Comparison of ENCODE assay signal across 25 cellular contexts in the genomic region with DNA sequence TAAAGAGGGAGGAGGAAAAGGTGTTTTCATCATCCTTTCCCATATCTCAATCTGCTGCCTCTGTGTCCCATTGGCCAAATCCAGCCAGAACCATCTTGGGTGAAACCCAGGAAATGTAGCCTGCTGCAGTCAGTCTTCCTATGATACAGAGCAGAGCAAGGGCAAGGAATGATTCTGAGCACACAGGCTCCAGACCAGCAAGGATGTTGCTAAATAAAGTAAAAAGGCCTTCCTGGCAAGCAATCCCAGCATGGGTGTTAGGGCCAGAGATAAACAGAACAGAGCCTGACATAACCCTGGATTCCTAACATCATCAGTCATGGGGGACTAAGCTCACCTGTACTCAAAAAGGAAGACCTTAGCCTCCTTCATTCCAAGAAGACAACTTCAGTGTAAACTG.
DNase-seq lines count a peak whose midpoint lies in the region; ATAC-seq and TF ChIP-seq lines count a peak whose summit lies in the region.
"Had no signal": no experiment of that assay in that cellular context is flagged by ENCODE, and none has a peak within 500 bp of the region (broad histone marks: within the 10 kb centered on the region; RNA-seq: fewer than 3 reads in every experiment).

No MANE protein-coding gene starts in this region.

- TF ChIP-seq CTCF in choroid plexus epithelial cell (conservative IDR thresholded peaks at IDR 0.05; ENCODE audit: low read depth, low read length) (no peak), gastroesophageal sphincter (IDR thresholded peaks at IDR 0.05) (no peak), thoracic aorta (IDR thresholded peaks at IDR 0.05) (no peak), Caco-2 (IDR thresholded peaks at IDR 0.05; ENCODE audit: insufficient read depth in 1 of 2, low read depth in 1 of 2, low read length in 1 of 2, severe bottlenecking in 1 of 2, unreplicated experiment in 1 of 2) (no peak)

- TF ChIP-seq EP300 in gastroesophageal sphincter (IDR thresholded peaks at IDR 0.05): no peak

- H3K4me3 ChIP-seq in choroid plexus epithelial cell (ENCODE audit: low read depth, low read length): no peak overlapping the region
- no peak overlapping the region for H3K4me3 ChIP-seq in gastroesophageal sphincter
- H3K4me3 ChIP-seq in thoracic aorta: no peak overlapping the region
- no peak overlapping the region for H3K4me3 ChIP-seq in Caco-2 (ENCODE audit: low read depth, low read length)
- H3K4me3 ChIP-seq: GM23248, K562, MG63, SJCRH30 had no signal

- H3K36me3 Mint-ChIP-seq in Caco-2 (ENCODE audit: insufficient read depth, unreplicated experiment): no peaks in the 10 kb centered on the region
- H3K36me3 Mint-ChIP-seq: activated naive CD8-positive, alpha-beta T cell treated with anti-CD3 and anti-CD28 coated beads, Interleukin-2, amount 10 ng/mL, durations not matched to agents 7 days and 5 days; CD4-positive, CD25-positive, alpha-beta regulatory T cell; naive thymus-derived CD4-positive, alpha-beta T cell; stimulated activated naive B cell treated with anti-CD40 and anti-IgM and Interleukin-4, amounts not matched to agents 10 μg/mL and 1 μg/mL and 100 μg/mL, for 72 hours had no signal

- H3K4me1 Mint-ChIP-seq in Caco-2 (ENCODE audit: low read depth, unreplicated experiment): peaks cover 6% of the 10 kb centered on the region
- H3K4me1 Mint-ChIP-seq: activated naive CD8-positive, alpha-beta T cell treated with anti-CD3 and anti-CD28 coated beads, Interleukin-2, amount 10 ng/mL, durations not matched to agents 7 days and 5 days; CD4-positive, CD25-positive, alpha-beta regulatory T cell; stimulated activated naive B cell treated with anti-CD40 and anti-IgM and Interleukin-4, amounts not matched to agents 10 μg/mL and 1 μg/mL and 100 μg/mL, for 72 hours had no signal

- H3K9me3 Mint-ChIP-seq in Caco-2 (ENCODE audit: unreplicated experiment): no peaks in the 10 kb centered on the region
- H3K9me3 Mint-ChIP-seq: activated naive CD8-positive, alpha-beta T cell treated with anti-CD3 and anti-CD28 coated beads, Interleukin-2, amount 10 ng/mL, durations not matched to agents 7 days and 5 days; HFFc6; stimulated activated naive B cell treated with anti-CD40 and anti-IgM and Interleukin-4, amounts not matched to agents 10 μg/mL and 1 μg/mL and 100 μg/mL, for 72 hours had no signal

- H3K27ac ChIP-seq in gastroesophageal sphincter (peak overlapping the region; percentile 60 to 93 (median 70)), thoracic aorta (no peak overlapping the region)
- H3K27ac ChIP-seq: GM23248, SJCRH30 had no signal

- POLR2A ChIA-PET in Caco-2 (lab: Charles Lee): no interaction called here

- ATAC-seq in gastroesophageal sphincter (peak; percentile 94), thoracic aorta (ENCODE audit: insufficient number of reproducible peaks, low FRiP score, low read depth) (peak; percentile 65), GM19328 (IDR thresholded peaks at IDR 0.05; ENCODE audit: unreplicated experiment) (no peak), HG03565 (IDR thresholded peaks at IDR 0.05; ENCODE audit: unreplicated experiment) (no peak)
- ATAC-seq: activated CD8-positive, alpha-beta T cell treated with anti-CD3 and anti-CD28 coated beads for 36 hours; K562; naive thymus-derived CD4-positive, alpha-beta T cell; Panc1; stimulated activated naive B cell treated with anti-CD40 and anti-IgM and Interleukin-4, amounts not matched to agents 10 μg/mL and 1 μg/mL and 100 μg/mL, for 72 hours had no signal

- CTCF ChIA-PET in Caco-2 (lab: Charles Lee): no interaction called here

- H3K27me3 ChIP-seq in gastroesophageal sphincter (no peaks in the 10 kb centered on the region), thoracic aorta (replicated peaks; ENCODE audit: insufficient read depth) (no peaks in the 10 kb centered on the region), Caco-2 (replicated peaks; ENCODE audit: control insufficient read depth, insufficient read depth, low read length) (no peaks in the 10 kb centered on the region)
- H3K27me3 ChIP-seq: MG63, SJCRH30 had no signal

- DNase-seq in choroid plexus epithelial cell (ENCODE audit: low read depth): peak; percentile 52
- peak; percentile 29 for DNase-seq in mucosa of gallbladder (ENCODE audit: low spot score)
- DNase-seq in thoracic aorta (ENCODE audit: low spot score): no peak
- DNase-seq in globus pallidus (ENCODE audit: low spot score): no peak
- no peak for DNase-seq in Caco-2
- DNase-seq: activated CD4-positive, CD25-positive, alpha-beta regulatory T cell treated with anti-CD3 and anti-CD28 coated beads, Interleukin-2, amount 50 U/mL, for 72 hours; activated CD8-positive, alpha-beta T cell treated with anti-CD3 and anti-CD28 coated beads for 36 hours; activated naive CD8-positive, alpha-beta T cell treated with anti-CD3 and anti-CD28 coated beads, Interleukin-2, amount 10 ng/mL, durations not matched to agents 7 days and 5 days; CD4-positive, CD25-positive, alpha-beta regulatory T cell; GM23248; HFFc6; mesenchymal stem cell; MG63; naive thymus-derived CD4-positive, alpha-beta T cell; NCI-H510A treated with DMSO at 0.1 percent for 48 hours; NK-92 treated with Interleukin-12 subunit alpha and Interleukin-12 subunit beta, amount 100 ng/mL, for 24 hours; occipital lobe; SJCRH30; stimulated activated CD4-positive, alpha-beta T cell treated with anti-CD3 and anti-CD28 coated beads, Interleukin-4, amount 100 ng/mL, for 1 hour; stimulated activated naive B cell treated with anti-CD40 and anti-IgM and Interleukin-4, amounts not matched to agents 10 μg/mL and 1 μg/mL and 100 μg/mL, for 72 hours had no signal

- H3K4me1 ChIP-seq in gastroesophageal sphincter: peaks cover 11 to 57% (median 14%) of the 10 kb centered on the region in 3 donors
- peaks cover 14 to 37% of the 10 kb centered on the region in 2 donors for H3K4me1 ChIP-seq in thoracic aorta (ENCODE audit: control insufficient read depth in 1 of 2, low read depth in 2 of 2)
- peaks cover 30% of the 10 kb centered on the region for H3K4me1 ChIP-seq in Caco-2
- H3K4me1 ChIP-seq: SJCRH30 had no signal

- no TSS peak for BruUV-seq in Caco-2 (replicated peaks; lab: Mats Ljungman, UMichigan)

- no peak overlapping the region for H3K4me3 Mint-ChIP-seq in Caco-2 (ENCODE audit: unreplicated experiment)
- H3K4me3 Mint-ChIP-seq: activated CD8-positive, alpha-beta T cell treated with anti-CD3 and anti-CD28 coated beads for 36 hours; activated naive CD8-positive, alpha-beta T cell treated with anti-CD3 and anti-CD28 coated beads, Interleukin-2, amount 10 ng/mL, durations not matched to agents 7 days and 5 days; CD4-positive, CD25-positive, alpha-beta regulatory T cell; HFFc6; naive thymus-derived CD4-positive, alpha-beta T cell; stimulated activated naive B cell treated with anti-CD40 and anti-IgM and Interleukin-4, amounts not matched to agents 10 μg/mL and 1 μg/mL and 100 μg/mL, for 72 hours had no signal

- intact Hi-C loops in Caco-2 (cut with micrococcal nuclease; ENCODE audit: unreplicated experiment): no loop called here

- H3K27me3 Mint-ChIP-seq in Caco-2 (ENCODE audit: insufficient read depth, unreplicated experiment): no peaks in the 10 kb centered on the region
- H3K27me3 Mint-ChIP-seq: activated CD8-positive, alpha-beta T cell treated with anti-CD3 and anti-CD28 coated beads for 36 hours; activated naive CD8-positive, alpha-beta T cell treated with anti-CD3 and anti-CD28 coated beads, Interleukin-2, amount 10 ng/mL, durations not matched to agents 7 days and 5 days; CD4-positive, CD25-positive, alpha-beta regulatory T cell; naive thymus-derived CD4-positive, alpha-beta T cell; stimulated activated naive B cell treated with anti-CD40 and anti-IgM and Interleukin-4, amounts not matched to agents 10 μg/mL and 1 μg/mL and 100 μg/mL, for 72 hours had no signal

- H3K36me3 ChIP-seq in gastroesophageal sphincter (no peaks in the 10 kb centered on the region), thoracic aorta (no peaks in the 10 kb centered on the region), Caco-2 (ENCODE audit: control insufficient read depth, insufficient read depth, low read length) (no peaks in the 10 kb centered on the region)
- H3K36me3 ChIP-seq: MG63, SJCRH30 had no signal

- TF ChIP-seq POLR2A in gastroesophageal sphincter (IDR thresholded peaks at IDR 0.05): no peak

- no peaks in the 10 kb centered on the region for H3K9me3 ChIP-seq in gastroesophageal sphincter
- no peaks in the 10 kb centered on the region for H3K9me3 ChIP-seq in thoracic aorta
- no peaks in the 10 kb centered on the region for H3K9me3 ChIP-seq in Caco-2
- H3K9me3 ChIP-seq: MG63, SJCRH30 had no signal

- H3K27ac Mint-ChIP-seq in Caco-2 (ENCODE audit: unreplicated experiment): no peak overlapping the region
- H3K27ac Mint-ChIP-seq: activated CD8-positive, alpha-beta T cell treated with anti-CD3 and anti-CD28 coated beads for 36 hours; activated naive CD8-positive, alpha-beta T cell treated with anti-CD3 and anti-CD28 coated beads, Interleukin-2, amount 10 ng/mL, durations not matched to agents 7 days and 5 days; CD4-positive, CD25-positive, alpha-beta regulatory T cell; HFFc6; naive thymus-derived CD4-positive, alpha-beta T cell; stimulated activated naive B cell treated with anti-CD40 and anti-IgM and Interleukin-4, amounts not matched to agents 10 μg/mL and 1 μg/mL and 100 μg/mL, for 72 hours had no signal

Comparison
In these comparisons a context has a peak if more than half of its experiments do, and no peak if none do; other contexts are left out.
1. DNase-seq: peak in choroid plexus epithelial cell (single experiment) and mucosa of gallbladder (single experiment); none in thoracic aorta (single experiment), globus pallidus (single experiment) and Caco-2 (0 of 2).
2. ATAC-seq: peak in gastroesophageal sphincter (single experiment) and thoracic aorta (single experiment); none in GM19328 (single experiment) and HG03565 (single experiment).
3. H3K27ac ChIP-seq: peak in gastroesophageal sphincter (4 of 4); none in thoracic aorta (0 of 2).